8 cellular contexts compared by ENCODE assay signal in the genomic region with DNA sequence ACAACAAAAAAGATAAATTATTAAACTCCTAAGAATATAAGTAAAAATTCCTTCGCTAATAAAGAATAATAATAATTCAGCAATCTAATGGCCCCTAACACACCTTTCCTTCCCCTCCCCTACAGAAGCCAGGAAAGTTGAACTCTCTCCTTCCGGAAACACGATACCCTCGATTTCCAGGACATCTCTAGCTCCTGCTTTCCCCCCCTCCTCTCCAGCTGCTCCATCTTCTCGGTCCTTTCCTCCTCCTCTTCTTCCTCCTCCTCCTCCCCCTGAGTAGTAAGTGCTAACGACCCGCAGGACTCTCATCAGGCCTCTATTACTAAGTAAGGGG. TPM values are rescaled to one million over a fixed set of nuclear protein-coding genes. Genes with fewer than 3 reads are reported as not detected.
A peak's percentile ranks its signal among the peaks of the same experiment; 100 is the strongest.
DNase-seq lines count a peak whose midpoint lies in the region; ATAC-seq and TF ChIP-seq lines count a peak whose summit lies in the region.

No MANE protein-coding gene starts in this region.

- H3K36me3 Mint-ChIP-seq in activated CD8-positive, alpha-beta T cell treated with anti-CD3 and anti-CD28 coated beads, Interleukin-2, amount 10 ng/mL, durations not matched to agents 7 days and 5 days (ENCODE audit: low read depth), result peaks cover 2% of the 10 kb centered on the region

- peak overlapping the region; percentile 82 for H3K27ac ChIP-seq in subcutaneous abdominal adipose tissue (ENCODE audit: low read depth, low read length)

- H3K9me3 Mint-ChIP-seq in activated CD8-positive, alpha-beta T cell treated with anti-CD3 and anti-CD28 coated beads, Interleukin-2, amount 10 ng/mL, durations not matched to agents 7 days and 5 days (ENCODE audit: insufficient read depth), result no peaks in the 10 kb centered on the region

- H3K9ac ChIP-seq in subcutaneous abdominal adipose tissue (ENCODE audit: low read length in 5 of 5), result peak overlapping the region; percentile 87 to 96 (median 94)

- no peak for TF ChIP-seq CTCF in BE2C (IDR thresholded peaks at IDR 0.05; ENCODE audit: low read depth, low read length)

- H3K9me3 ChIP-seq in BE2C (no peaks in the 10 kb centered on the region), subcutaneous abdominal adipose tissue (ENCODE audit: control insufficient read depth in 5 of 5, low read length in 5 of 5) (no peaks in the 10 kb centered on the region)

- CTCF ChIA-PET in activated CD8-positive, alpha-beta T cell treated with anti-CD3 and anti-CD28 coated beads, Interleukin-2, amount 10 ng/mL, durations not matched to agents 7 days and 5 days (lab: Charles Lee), result interaction anchor here (0.5 to 1.8 kb wide), 2 partner anchors 92 to 139 kb away, joined by 3 to 5 read pairs; no protein-coding TSS in a partner anchor

- ATAC-seq in activated CD8-positive, alpha-beta T cell treated with anti-CD3 and anti-CD28 coated beads, Interleukin-2, amount 10 ng/mL, durations not matched to agents 7 days and 5 days, result no peak

- DNase-seq in BE2C (no peak), HT1080 (ENCODE audit: low read depth) (peak; percentile 44), iPS-NIHi11 (ENCODE audit: low spot score) (peak; percentile 27), AG08395 (ENCODE audit: low spot score) (no peak), putamen (ENCODE audit: low spot score) (no peak), NOMO-1 (lab: John Stamatoyannopoulos, UW; ENCODE audit: unreplicated experiment in 2 of 2) (no peak)
- no peak for DNase-seq in activated CD8-positive, alpha-beta T cell treated with anti-CD3 and anti-CD28 coated beads, Interleukin-2, amount 10 ng/mL, durations not matched to agents 7 days and 5 days

- peaks cover 3% of the 10 kb centered on the region for H3K27me3 Mint-ChIP-seq in activated CD8-positive, alpha-beta T cell treated with anti-CD3 and anti-CD28 coated beads, Interleukin-2, amount 10 ng/mL, durations not matched to agents 7 days and 5 days (ENCODE audit: low read depth)

- H3K27me3 ChIP-seq in BE2C, result peaks cover 14% of the 10 kb centered on the region
- peaks cover 0 to 3% (median 0%) of the 10 kb centered on the region in 5 donors for H3K27me3 ChIP-seq in subcutaneous abdominal adipose tissue (ENCODE audit: control insufficient read depth in 5 of 5, insufficient read depth in 4 of 5, low read length in 5 of 5)

- POLR2A ChIA-PET in activated CD8-positive, alpha-beta T cell treated with anti-CD3 and anti-CD28 coated beads, Interleukin-2, amount 10 ng/mL, durations not matched to agents 7 days and 5 days (lab: Charles Lee), result interaction anchor here (0.7 kb wide), 1 partner anchor 28 kb away, joined by 4 read pairs; no protein-coding TSS in a partner anchor

- H3K4me3 ChIP-seq in BE2C (ENCODE audit: low read depth, low read length), result peak overlapping the region; percentile 97
- H3K4me3 ChIP-seq in subcutaneous abdominal adipose tissue (ENCODE audit: low read depth in 1 of 5, low read length in 5 of 5), result peak overlapping the region; percentile 95 to 98 (median 97)

- peak overlapping the region; percentile 87 for H3K4me3 Mint-ChIP-seq in activated CD8-positive, alpha-beta T cell treated with anti-CD3 and anti-CD28 coated beads, Interleukin-2, amount 10 ng/mL, durations not matched to agents 7 days and 5 days

- H3K4me1 Mint-ChIP-seq in activated CD8-positive, alpha-beta T cell treated with anti-CD3 and anti-CD28 coated beads, Interleukin-2, amount 10 ng/mL, durations not matched to agents 7 days and 5 days (ENCODE audit: low read depth), result peaks cover 30% of the 10 kb centered on the region

- no peaks in the 10 kb centered on the region for H3K36me3 ChIP-seq in BE2C
- no peaks in the 10 kb centered on the region for H3K36me3 ChIP-seq in subcutaneous abdominal adipose tissue (ENCODE audit: control insufficient read depth in 5 of 5, insufficient read depth in 5 of 5, low read length in 5 of 5)

- H3K27ac Mint-ChIP-seq in activated CD8-positive, alpha-beta T cell treated with anti-CD3 and anti-CD28 coated beads, Interleukin-2, amount 10 ng/mL, durations not matched to agents 7 days and 5 days, result peak overlapping the region; percentile 60

- H3K4me1 ChIP-seq in BE2C (no peaks in the 10 kb centered on the region), subcutaneous abdominal adipose tissue (ENCODE audit: control insufficient read depth in 5 of 5, insufficient read depth in 5 of 5, low read length in 5 of 5) (peaks cover 4 to 19% (median 13%) of the 10 kb centered on the region in 5 donors)

RNA-seq across cellular contexts. Expression of a gene that starts 0.6 kb away (rescaled TPM):
- 4.3 TPM for polyA plus RNA-seq in BE2C (2012; ENCODE audit: insufficient read depth, insufficient read length, low read depth)
- total RNA-seq in HT1080 (2014; rRNA removed; shearing (Covaris generic)), result 8.3 and 8.5 TPM in 2 replicates
- 6.4 and 6.5 TPM in 2 replicates for polyA plus RNA-seq in HT1080 (2015; cell fraction: cytosol; rRNA removed)
- 4.1 and 4.4 TPM in 2 replicates for polyA plus RNA-seq in HT1080 (2015; cell fraction: nucleus; rRNA removed)
- 10 to 100 TPM in 1 of 2 experiments, 1 to 10 TPM in 1; 9.6 to 11.8 TPM for total RNA-seq in activated CD8-positive, alpha-beta T cell treated with anti-CD3 and anti-CD28 coated beads, Interleukin-2, amount 10 ng/mL, durations not matched to agents 7 days and 5 days

Comparison
In these comparisons a context has a peak if more than half of its experiments do, and no peak if none do; other contexts are left out.
1. DNase-seq: peak in HT1080 (single experiment) and iPS-NIHi11 (single experiment); none in BE2C (single experiment), activated CD8-positive, alpha-beta T cell treated with anti-CD3 and anti-CD28 coated beads, Interleukin-2, amount 10 ng/mL, durations not matched to agents 7 days and 5 days (single experiment), AG08395 (single experiment), putamen (single experiment) and NOMO-1 (0 of 2).